In genomic region chr3:124811441-124811840, GRCh38 we compare ENCODE assay signal across 14 cellular contexts.
DNase-seq lines count a peak whose midpoint lies in the region; ATAC-seq and TF ChIP-seq lines count a peak whose summit lies in the region.
"Had no signal": no experiment of that assay in that cellular context is flagged by ENCODE, and none has a peak within 500 bp of the region (broad histone marks: within the 10 kb centered on the region; RNA-seq: fewer than 3 reads in every experiment).

No MANE protein-coding gene starts in this region.

- DNase-seq in AG04450 (ENCODE audit: low read depth, low spot score) (no peak), RPMI7951 (ENCODE audit: low read depth) (peak; percentile 86), fibroblast of villous mesenchyme (ENCODE audit: low read depth) (peak; percentile 69), NCI-H1694 (lab: John Stamatoyannopoulos, UW) (no peak)
- DNase-seq in stimulated activated naive CD4-positive, alpha-beta T cell (lab: John Stamatoyannopoulos, UW): no peak
- DNase-seq: activated naive CD8-positive, alpha-beta T cell treated with anti-CD3 and anti-CD28 coated beads, Interleukin-2, amount 50 U/mL, for 24 hours; GF-D8; NCI-H2081 treated with DMSO at 0.1 percent for 48 hours; nephron progenitor cell; stimulated activated naive B cell treated with anti-CD40 and anti-IgM and Interleukin-4, amounts not matched to agents 10 μg/mL and 1 μg/mL and 100 μg/mL, for 72 hours; T1000 had no signal

- no peak overlapping the region for H3K9ac ChIP-seq in rectal smooth muscle tissue (ENCODE audit: low read length)

- CTCF ChIA-PET in AG04450 (lab: Charles Lee): interaction anchor here (0.8 to 1.3 kb wide), 2 partner anchors 25 to 89 kb away, joined by 3 to 4 read pairs; no protein-coding TSS in a partner anchor

- H3K9me3 ChIP-seq in AG04450 (ENCODE audit: control insufficient read depth, insufficient read depth, low read length): no peaks in the 10 kb centered on the region

- no peak for TF ChIP-seq CTCF in AG04450 (IDR thresholded peaks at IDR 0.05; ENCODE audit: low read depth, low read length)
- TF ChIP-seq CTCF in fibroblast of villous mesenchyme (IDR thresholded peaks at IDR 0.05; ENCODE audit: insufficient read depth, low read depth, low read length): no peak

- H3K27ac ChIP-seq in AG04450 (ENCODE audit: low read depth, low read length): peak overlapping the region; percentile 96
- H3K27ac ChIP-seq in rectal smooth muscle tissue (ENCODE audit: low read depth, low read length): peak overlapping the region; percentile 16

- POLR2A ChIA-PET in AG04450 (lab: Yijun Ruan, JAX): no interaction called here

- H3K27me3 ChIP-seq in AG04450 (ENCODE audit: control insufficient read depth, insufficient read depth, low read length): no peaks in the 10 kb centered on the region
- H3K27me3 ChIP-seq in rectal smooth muscle tissue (ENCODE audit: control insufficient read depth, insufficient read depth, low read length): no peaks in the 10 kb centered on the region

- ATAC-seq in GM21576 (IDR thresholded peaks at IDR 0.05; ENCODE audit: unreplicated experiment) (no peak), GM18868 (IDR thresholded peaks at IDR 0.05; ENCODE audit: unreplicated experiment) (no peak)
- ATAC-seq: activated naive CD8-positive, alpha-beta T cell treated with anti-CD3 and anti-CD28 coated beads, Interleukin-2, amount 50 U/mL, for 24 hours; stimulated activated naive B cell treated with anti-CD40 and anti-IgM and Interleukin-4, amounts not matched to agents 10 μg/mL and 1 μg/mL and 100 μg/mL, for 72 hours had no signal

- peaks cover 3% of the 10 kb centered on the region for H3K36me3 ChIP-seq in rectal smooth muscle tissue (ENCODE audit: control insufficient read depth, insufficient read depth, low read length)

- peaks cover 20% of the 10 kb centered on the region for H3K4me1 ChIP-seq in rectal smooth muscle tissue (ENCODE audit: control insufficient read depth, insufficient read depth, low read length)

- no peak overlapping the region for H3K4me3 ChIP-seq in AG04450 (ENCODE audit: low read depth, low read length)
- H3K4me3 ChIP-seq in fibroblast of villous mesenchyme (ENCODE audit: low read depth, low read length): no peak overlapping the region
- no peak overlapping the region for H3K4me3 ChIP-seq in rectal smooth muscle tissue (ENCODE audit: low read length)

Comparison
In these comparisons a context has a peak if more than half of its experiments do, and no peak if none do; other contexts are left out.
1. DNase-seq: peak in RPMI7951 (single experiment) and fibroblast of villous mesenchyme (single experiment); none in AG04450 (single experiment), NCI-H1694 (single experiment) and stimulated activated naive CD4-positive, alpha-beta T cell (0 of 6).